In genomic region chr7:50283206-50283605, GRCh38 we compare ENCODE assay signal across 1 cellular context.
TF ChIP-seq lines count a peak whose summit lies in the region.

No MANE protein-coding gene starts in this region.

TF ChIP-seq in HepG2, 621 proteins besides CTCF, POLR2A, EP300 and RAD21 (continued from another document):
- TF ChIP-seq TBX3 (IDR thresholded peaks at IDR 0.05; ENCODE audit: borderline replicate concordance) (no peak), NFE2 (CRISPR knock-in tag; IDR thresholded peaks at IDR 0.05) (no peak), PRDM4 (CRISPR knock-in tag; IDR thresholded peaks at IDR 0.05; ENCODE audit: borderline replicate concordance) (no peak), ZNF850 (CRISPR knock-in tag; conservative IDR thresholded peaks at IDR 0.05) (no peak), SALL2 (CRISPR knock-in tag; IDR thresholded peaks at IDR 0.05) (no peak), ADNP (CRISPR knock-in tag; IDR thresholded peaks at IDR 0.05) (no peak), ZNF383 (CRISPR knock-in tag; IDR thresholded peaks at IDR 0.05; ENCODE audit: borderline replicate concordance) (no peak), E2F2 (CRISPR knock-in tag; IDR thresholded peaks at IDR 0.05; ENCODE audit: borderline replicate concordance) (no peak), PLSCR1 (CRISPR knock-in tag; IDR thresholded peaks at IDR 0.05; ENCODE audit: borderline replicate concordance) (no peak), TP53 (CRISPR knock-in tag; conservative IDR thresholded peaks at IDR 0.05) (no peak), ATF1 (CRISPR knock-in tag; IDR thresholded peaks at IDR 0.05) (no peak), HMGXB3 (CRISPR knock-in tag; IDR thresholded peaks at IDR 0.05; ENCODE audit: borderline replicate concordance) (no peak), ZSCAN29 (CRISPR knock-in tag; conservative IDR thresholded peaks at IDR 0.05) (no peak), ZBTB8A (CRISPR knock-in tag; IDR thresholded peaks at IDR 0.05; ENCODE audit: borderline replicate concordance, low read depth) (no peak), PPARG (CRISPR knock-in tag; conservative IDR thresholded peaks at IDR 0.05) (no peak), STAT5B (CRISPR knock-in tag; IDR thresholded peaks at IDR 0.05) (no peak)
TF ChIP-seq in HepG2: peak in this region for 0.
